ENCODE assay signal across 39 cellular contexts in genomic region chr12:11269607-11270006, GRCh38. TPM values are rescaled to one million over a fixed set of nuclear protein-coding genes. Genes with fewer than 3 reads are reported as not detected.
"Had no signal": no experiment of that assay in that cellular context is flagged by ENCODE, and none has a peak within 500 bp of the region (broad histone marks: within the 10 kb centered on the region; RNA-seq: fewer than 3 reads in every experiment).

TSS of gene PRB3 (minus strand) at chr12:11269707. CDS start at chr12:11269669, 38 bp downstream.

- H3K9me3 ChIP-seq: MG63 had no signal

- H3K4me2 ChIP-seq: KMS-11 had no signal

- H3K27me3 ChIP-seq: MG63 had no signal

- H3K9ac ChIP-seq: KMS-11 had no signal

- H3K27ac ChIP-seq: KMS-11 had no signal

- H3K36me3 ChIP-seq: MG63 had no signal

- DNase-seq: Karpas-422, Kasumi-1, KG1, MG63, MM.1S, MV-4-11, NCI-H1048, NCI-H1092, NCI-H1092 treated with DMSO at 0.1 percent for 48 hours, NCI-H1105, NCI-H1105 treated with DMSO at 0.1 percent for 48 hours, NCI-H1417, NCI-H1417 treated with DMSO at 0.1 percent for 48 hours, NCI-H1436, NCI-H1436 treated with DMSO at 0.1 percent for 48 hours, NCI-H146, NCI-H1694, NCI-H1694 treated with DMSO at 0.1 percent for 48 hours, NCI-H187, NCI-H187 treated with DMSO at 0.1 percent for 48 hours, NCI-H1930, NCI-H2029, NCI-H2029 treated with DMSO at 0.1 percent for 48 hours, NCI-H2081, NCI-H2081 treated with DMSO at 0.1 percent for 48 hours, NCI-H2107, NCI-H2171, NCI-H2171 treated with DMSO at 0.1 percent for 48 hours, NCI-H2227 treated with DMSO at 0.1 percent for 48 hours, NCI-H226, NCI-H345, NCI-H446, NCI-H446 treated with DMSO at 0.1 percent for 48 hours, NCI-H510A had no signal

- H3K4me3 ChIP-seq: MG63 had no signal

RNA-seq across cellular contexts. Expression of gene PRB3, which starts in this region (rescaled TPM):
- total RNA-seq: LHCN-M2, M059J, MCF 10A, NCI-H460 had no signal
